18 cellular contexts compared by ENCODE assay signal in the genomic region with DNA sequence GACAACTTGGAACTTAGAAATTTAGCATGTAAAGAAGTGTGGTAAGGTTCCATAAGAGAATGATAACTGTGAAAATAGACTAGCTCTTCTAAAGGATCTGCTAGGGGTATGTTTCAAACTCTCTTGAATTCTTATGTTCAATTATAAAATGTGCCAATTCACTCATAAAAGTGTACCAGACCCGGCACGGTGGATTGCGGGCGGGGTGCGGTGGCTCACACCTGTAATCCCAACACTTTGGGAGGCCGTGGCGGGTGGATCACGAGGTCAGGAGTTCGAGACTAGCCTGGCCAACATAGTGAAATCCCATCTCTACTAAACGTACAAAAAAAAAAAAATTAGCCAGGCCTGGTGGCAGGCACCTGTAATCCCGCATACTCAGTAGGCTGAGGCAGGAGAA.
"Had no signal": no experiment of that assay in that cellular context is flagged by ENCODE, and none has a peak within 500 bp of the region (broad histone marks: within the 10 kb centered on the region; RNA-seq: fewer than 3 reads in every experiment).

No MANE protein-coding gene starts in this region.

- H3K9me3 Mint-ChIP-seq: activated naive CD4-positive, alpha-beta T cell treated with anti-CD3 and anti-CD28 coated beads for 36 hours; activated naive CD8-positive, alpha-beta T cell treated with anti-CD3 and anti-CD28 coated beads, Interleukin-2, amount 50 U/mL, for 24 hours; activated T-helper 2 cell treated with anti-CD3 and anti-CD28 coated beads, Interferon-gamma antibody, Interleukin-2, Interleukin-4, amounts not matched to agents 10 μg/mL and 5 μg/mL and 100 μg/mL, durations not matched to agents 14 hours and 24 hours and 36 hours had no signal

- H3K4me3 ChIP-seq: suprapubic skin, upper lobe of left lung had no signal

- H3K27me3 Mint-ChIP-seq: T-helper 17 cell had no signal

- H3K36me3 ChIP-seq: suprapubic skin, upper lobe of left lung had no signal

- H3K4me1 Mint-ChIP-seq: activated CD4-positive, alpha-beta T cell treated with anti-CD3 and anti-CD28 coated beads for 36 hours; activated CD8-positive, alpha-beta memory T cell treated with anti-CD3 and anti-CD28 coated beads, Interleukin-2, amount 10 ng/mL, durations not matched to agents 7 days and 5 days; activated naive CD8-positive, alpha-beta T cell treated with anti-CD3 and anti-CD28 coated beads, Interleukin-2, amount 50 U/mL, for 24 hours; memory B cell; natural killer cell had no signal

- H3K36me3 Mint-ChIP-seq: activated CD4-positive, alpha-beta memory T cell treated with anti-CD3 and anti-CD28 coated beads for 36 hours; activated CD8-positive, alpha-beta memory T cell treated with anti-CD3 and anti-CD28 coated beads, Interleukin-2, amount 10 ng/mL, durations not matched to agents 7 days and 5 days; memory B cell; natural killer cell had no signal

- H3K27me3 ChIP-seq: foreskin keratinocyte, suprapubic skin, upper lobe of left lung had no signal

- H3K9me3 ChIP-seq: suprapubic skin, upper lobe of left lung had no signal

- H3K27ac Mint-ChIP-seq: activated CD4-positive, alpha-beta memory T cell treated with anti-CD3 and anti-CD28 coated beads for 36 hours; activated CD4-positive, alpha-beta T cell treated with anti-CD3 and anti-CD28 coated beads for 36 hours; activated CD8-positive, alpha-beta memory T cell treated with anti-CD3 and anti-CD28 coated beads, Interleukin-2, amount 10 ng/mL, durations not matched to agents 7 days and 5 days; activated naive CD4-positive, alpha-beta T cell treated with anti-CD3 and anti-CD28 coated beads for 36 hours; activated naive CD8-positive, alpha-beta T cell treated with anti-CD3 and anti-CD28 coated beads, Interleukin-2, amount 50 U/mL, for 24 hours; activated T-helper 2 cell treated with anti-CD3 and anti-CD28 coated beads, Interferon-gamma antibody, Interleukin-2, Interleukin-4, amounts not matched to agents 10 μg/mL and 5 μg/mL and 100 μg/mL, durations not matched to agents 14 hours and 24 hours and 36 hours; memory B cell; natural killer cell; T-helper 17 cell had no signal

- H3K4me3 Mint-ChIP-seq: activated CD4-positive, alpha-beta memory T cell treated with anti-CD3 and anti-CD28 coated beads for 36 hours; activated CD4-positive, alpha-beta T cell treated with anti-CD3 and anti-CD28 coated beads for 36 hours; activated CD8-positive, alpha-beta memory T cell treated with anti-CD3 and anti-CD28 coated beads, Interleukin-2, amount 10 ng/mL, durations not matched to agents 7 days and 5 days; activated naive CD4-positive, alpha-beta T cell treated with anti-CD3 and anti-CD28 coated beads for 36 hours; activated naive CD8-positive, alpha-beta T cell treated with anti-CD3 and anti-CD28 coated beads, Interleukin-2, amount 50 U/mL, for 24 hours; memory B cell; natural killer cell; T-helper 17 cell had no signal

- DNase-seq: activated CD4-positive, alpha-beta memory T cell treated with anti-CD3 and anti-CD28 coated beads for 36 hours; activated CD4-positive, alpha-beta T cell treated with anti-CD3 and anti-CD28 coated beads for 36 hours; activated CD8-positive, alpha-beta memory T cell treated with anti-CD3 and anti-CD28 coated beads, Interleukin-2, amount 10 ng/mL, durations not matched to agents 7 days and 5 days; activated naive CD4-positive, alpha-beta T cell treated with anti-CD3 and anti-CD28 coated beads for 36 hours; activated naive CD8-positive, alpha-beta T cell treated with anti-CD3 and anti-CD28 coated beads, Interleukin-2, amount 50 U/mL, for 24 hours; activated T-cell treated with anti-CD3 and anti-CD28 coated beads, Interleukin-2, amount 50 U/mL, for 1 hour; aorta; foreskin keratinocyte; head of caudate nucleus; natural killer cell; posterior cingulate gyrus; small intestine; stimulated activated naive CD8-positive, alpha-beta T cell treated with anti-CD3 and anti-CD28 coated beads, Interleukin-15, Interleukin-2, amounts not matched to agents 100 U/mL and 50 U/mL, for 24 hours; T-helper 17 cell had no signal

- H3K27ac ChIP-seq: suprapubic skin had no signal
